In the genomic region with DNA sequence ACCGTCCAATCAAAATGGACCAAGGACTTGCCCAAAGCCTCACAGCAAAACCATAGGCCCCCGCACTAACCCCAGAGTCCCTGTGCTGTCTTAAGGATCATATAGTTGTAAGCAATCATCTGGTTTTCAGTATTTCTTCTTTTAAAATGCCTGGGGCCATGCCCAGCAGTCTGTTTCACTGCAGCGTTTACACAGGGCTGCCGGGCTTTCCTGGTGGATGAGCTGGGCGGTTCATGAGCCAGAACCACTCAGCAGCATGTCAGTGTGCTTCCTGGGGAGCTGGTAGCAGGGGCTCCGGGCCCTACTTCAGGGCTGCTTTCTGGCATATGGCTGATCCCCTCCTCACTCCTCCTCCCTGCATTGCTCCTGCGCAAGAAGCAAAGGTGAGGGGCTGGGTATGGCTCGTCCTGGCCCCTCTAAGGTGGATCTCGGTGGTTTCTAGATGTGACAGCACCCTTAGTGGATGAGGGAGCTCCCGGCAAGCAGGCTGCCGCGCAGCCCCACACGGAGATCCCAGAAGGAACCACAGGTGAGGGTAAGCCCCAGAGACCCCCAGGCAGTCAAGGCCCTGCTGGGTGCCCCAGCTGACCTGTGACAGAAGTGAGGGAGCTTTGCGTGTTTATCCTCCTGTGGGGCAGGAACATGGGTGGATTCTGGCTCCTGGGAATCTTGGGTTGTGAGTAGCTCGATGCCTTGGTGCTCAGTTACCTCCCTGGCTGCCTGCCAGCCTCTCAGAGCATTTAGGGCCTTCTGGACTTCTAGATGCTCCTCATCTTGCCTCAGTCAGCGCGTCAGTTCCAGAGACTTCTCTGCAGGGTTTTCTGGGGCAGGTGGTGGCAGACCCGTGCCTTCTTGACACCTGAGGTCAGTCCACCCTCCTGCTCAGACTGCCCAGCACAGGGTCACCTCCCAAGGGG, we compare ENCODE assay signal across 30 cellular contexts. TPM values are rescaled to one million over a fixed set of nuclear protein-coding genes. Genes with fewer than 3 reads are reported as not detected.
DNase-seq lines count a peak whose midpoint lies in the region; ATAC-seq and TF ChIP-seq lines count a peak whose summit lies in the region.
"Had no signal": no experiment of that assay in that cellular context is flagged by ENCODE, and none has a peak within 500 bp of the region (broad histone marks: within the 10 kb centered on the region; RNA-seq: fewer than 3 reads in every experiment).

No MANE protein-coding gene starts in this region.

- H3K9ac ChIP-seq in skeletal muscle tissue (ENCODE audit: low read depth in 1 of 3, low read length in 3 of 3), result peak overlapping the region in 2 of 3 donors; percentile 33 to 51
- H3K9ac ChIP-seq: KMS-11 had no signal

- in situ Hi-C loops in GM13977 (cut with MboI; ENCODE audit: low pct_unique_long_range_greater_than_20kb, low sequenced_read_pairs, unreplicated experiment), result no loop called here

- H3K27me3 ChIP-seq in skeletal muscle tissue (ENCODE audit: control insufficient read depth in 3 of 3, insufficient read depth in 3 of 3, low read length in 3 of 3), result no peaks in the 10 kb centered on the region
- H3K27me3 ChIP-seq: breast epithelium, SJCRH30 had no signal

- no peaks in the 10 kb centered on the region for H3K9me3 ChIP-seq in skeletal muscle tissue (ENCODE audit: control insufficient read depth in 3 of 3, low read length in 3 of 3)
- H3K9me3 ChIP-seq: breast epithelium, SJCRH30 had no signal

- H3K27ac ChIP-seq in C4-2B (peak overlapping the region; percentile 88), skeletal muscle tissue (ENCODE audit: low read depth, low read length) (peak overlapping the region; percentile 11)
- H3K27ac ChIP-seq: KMS-11, SJCRH30, WERI-Rb-1 had no signal

- peaks cover 50 to 58% (median 56%) of the 10 kb centered on the region in 3 donors for H3K4me1 ChIP-seq in skeletal muscle tissue (ENCODE audit: control insufficient read depth in 3 of 3, insufficient read depth in 3 of 3, low read length in 3 of 3)
- H3K4me1 ChIP-seq: breast epithelium, SJCRH30 had no signal

- H3K4me3 ChIP-seq in skeletal muscle tissue (ENCODE audit: low read length in 3 of 3), result peak overlapping the region in 1 of 3 donors; percentile 13
- H3K4me3 ChIP-seq: SJCRH30 had no signal

- TF ChIP-seq CTCF in C4-2B (conservative IDR thresholded peaks at IDR 0.05) (no peak), GM13977 (IDR thresholded peaks at IDR 0.05; ENCODE audit: extremely low read depth, insufficient read depth, missing control alignments) (no peak)

- ATAC-seq in HG03432 (IDR thresholded peaks at IDR 0.05; ENCODE audit: unreplicated experiment) (no peak), GM18517 (IDR thresholded peaks at IDR 0.05; ENCODE audit: unreplicated experiment) (no peak), GM21825 (IDR thresholded peaks at IDR 0.05; ENCODE audit: unreplicated experiment) (no peak)
- ATAC-seq: sciatic nerve; stimulated activated effector memory CD8-positive, alpha-beta T cell treated with anti-CD3 and anti-CD28 coated beads, Interleukin-12 subunit alpha, Interleukin-12 subunit beta, amount 100 ng/mL, for 72 hours had no signal

- peaks cover 2 to 17% (median 7%) of the 10 kb centered on the region in 3 donors for H3K36me3 ChIP-seq in skeletal muscle tissue (ENCODE audit: control insufficient read depth in 3 of 3, insufficient read depth in 3 of 3, low read length in 3 of 3)
- H3K36me3 ChIP-seq: breast epithelium, SJCRH30, WERI-Rb-1 had no signal

- DNase-seq in NCI-H69 (lab: John Stamatoyannopoulos, UW) (peak; percentile 52), islet precursor cell (peak; percentile 60), GM13977 (ENCODE audit: low spot score) (no peak)
- DNase-seq: activated CD4-positive, alpha-beta T cell treated with anti-CD3 and anti-CD28 coated beads for 48 hours; activated effector memory CD4-positive, alpha-beta T cell treated with anti-CD3 and anti-CD28 coated beads, Interleukin-2, amount 50 U/mL, for 16 hours; hypothalamus; immature natural killer cell; NCI-H2029 treated with DMSO at 0.1 percent for 48 hours; RPMI8226; SJCRH30; stimulated activated CD4-positive, alpha-beta T cell treated with anti-CD3 and anti-CD28 coated beads, Interleukin-15, amount 100 ng/mL, for 24 hours; SW 1271; T1000; WERI-Rb-1 had no signal

RNA-seq across cellular contexts. Expression of a gene that starts 24.8 kb away (rescaled TPM):
- not detected for total RNA-seq in skeletal muscle tissue
- total RNA-seq: breast epithelium, Daoy, endothelial cell of umbilical vein, liver, mesenteric fat pad, NCI-H460, sciatic nerve, SJCRH30, subcutaneous adipose tissue, ureter had no signal
